Comparison of ENCODE assay signal across 8 cellular contexts in genomic region chr7:101308245-101309085, GRCh38. TPM values are rescaled to one million over a fixed set of nuclear protein-coding genes. Genes with fewer than 3 reads are reported as not detected.
A peak's percentile ranks its signal among the peaks of the same experiment; 100 is the strongest.
DNase-seq lines count a peak whose midpoint lies in the region; ATAC-seq and TF ChIP-seq lines count a peak whose summit lies in the region.

No MANE protein-coding gene starts in this region.

- H3K9me3 ChIP-seq in breast epithelium (peaks cover 6 to 20% of the 10 kb centered on the region in 2 donors), left lung (peaks cover 0 to 13% of the 10 kb centered on the region in 2 donors)

- no peaks in the 10 kb centered on the region for H3K36me3 ChIP-seq in breast epithelium
- H3K36me3 ChIP-seq in left lung, result no peaks in the 10 kb centered on the region

- H3K27me3 ChIP-seq in breast epithelium (peaks cover 0 to 13% of the 10 kb centered on the region in 2 donors), left lung (peaks cover 14 to 69% of the 10 kb centered on the region in 2 donors)

- DNase-seq in NCI-H2029 (lab: John Stamatoyannopoulos, UW) (peak; percentile 31), NCI-H2029 treated with DMSO at 0.1 percent for 48 hours (lab: John Stamatoyannopoulos, UW) (no peak), RKO (ENCODE audit: low spot score) (peak; percentile 88), breast epithelium (ENCODE audit: low spot score in 2 of 2) (peak; percentile 53 to 75), left lung (peak; percentile 78 to 90), AML-193 (lab: John Stamatoyannopoulos, UW) (no peak)
- DNase-seq in stimulated activated CD4-positive, alpha-beta T cell treated with anti-CD3 and anti-CD28 coated beads, TNF-alpha, amount 100 ng/mL, for 24 hours (ENCODE audit: low read depth in 3 of 3), result peak; percentile 18 to 56 (median 19)

- H3K27ac ChIP-seq in breast epithelium (no peak overlapping the region), left lung (no peak overlapping the region)

- ATAC-seq in left lung (peak; percentile 99), HG03159 (IDR thresholded peaks at IDR 0.05; ENCODE audit: unreplicated experiment) (no peak)

- intact Hi-C loops in breast epithelium (cut with DNase I; ENCODE audit: low total_unique reads) (no loop called here), left lung (cut with DNase I) (no loop called here)

- H3K4me1 ChIP-seq in breast epithelium (no peaks in the 10 kb centered on the region), left lung (peaks cover 0 to 15% of the 10 kb centered on the region in 2 donors)

- no peak for TF ChIP-seq POLR2A in breast epithelium (IDR thresholded peaks at IDR 0.05)

- TF ChIP-seq CTCF in breast epithelium (IDR thresholded peaks at IDR 0.05) (no peak), left lung (IDR thresholded peaks at IDR 0.05) (no peak)

- H3K4me3 ChIP-seq in breast epithelium, result peak overlapping the region; percentile 20 to 56 (median 52)
- peak overlapping the region; percentile 41 to 49 for H3K4me3 ChIP-seq in left lung

RNA-seq across cellular contexts. Expression of gene IFT22, which starts 13.1 kb away (rescaled TPM):
- 10 to 100 TPM; 19.7 to 33.4 (median 24.5) TPM for total RNA-seq in breast epithelium
- 10 to 100 TPM; 18.8 to 27.4 TPM for total RNA-seq in left lung

RNA-seq across cellular contexts. Expression of gene COL26A1, which starts 54.2 kb away (rescaled TPM):
- total RNA-seq in breast epithelium (not detected), left lung (under 1 TPM in 1 of 2 donors, not detected in 1; 0.76 TPM)

Comparison
In these comparisons a context has a peak if more than half of its experiments do, and no peak if none do; other contexts are left out.
1. DNase-seq: peak in NCI-H2029 (single experiment), RKO (single experiment), breast epithelium (2 of 2), left lung (2 of 2) and stimulated activated CD4-positive, alpha-beta T cell treated with anti-CD3 and anti-CD28 coated beads, TNF-alpha, amount 100 ng/mL, for 24 hours (3 of 3); none in NCI-H2029 treated with DMSO at 0.1 percent for 48 hours (single experiment) and AML-193 (0 of 2).